2 cellular contexts compared by ENCODE assay signal in the genomic region with DNA sequence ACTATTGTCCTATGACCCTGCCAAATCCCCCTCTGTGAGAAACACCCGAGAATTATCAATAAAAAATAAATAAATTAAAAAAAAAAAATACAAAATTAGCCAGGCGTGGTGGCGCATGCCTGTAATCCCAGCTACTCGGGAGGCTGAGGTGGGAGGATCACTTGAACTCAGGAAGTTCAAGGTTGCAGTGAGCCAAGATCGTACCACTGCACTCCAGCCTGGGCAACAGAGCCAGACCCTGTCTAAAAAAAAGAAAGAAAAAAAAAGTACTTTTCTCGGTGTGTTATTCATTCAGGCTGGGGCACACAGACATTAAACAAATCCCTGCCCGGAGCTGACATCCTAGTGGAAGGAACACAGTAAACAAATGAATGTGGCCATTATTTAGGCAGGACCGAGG. TPM values are rescaled to one million over a fixed set of nuclear protein-coding genes. Genes with fewer than 3 reads are reported as not detected.
"Had no signal": no experiment of that assay in that cellular context is flagged by ENCODE, and none has a peak within 500 bp of the region (broad histone marks: within the 10 kb centered on the region; RNA-seq: fewer than 3 reads in every experiment).

No MANE protein-coding gene starts in this region.

RNA-seq across cellular contexts. Expression of a gene that starts 9.1 kb away (rescaled TPM):
- total RNA-seq: natural killer cell treated with Interleukin-12 subunit alpha and Interleukin-12 subunit beta and Interleukin-15 and Interleukin-18, amount 100 ng/mL, for 72 hours had no signal
- polyA plus RNA-seq: neural cell had no signal
